27 cellular contexts compared by ENCODE assay signal in genomic region chr9:79989079-79989478, GRCh38.
"Had no signal": no experiment of that assay in that cellular context is flagged by ENCODE, and none has a peak within 500 bp of the region (broad histone marks: within the 10 kb centered on the region; RNA-seq: fewer than 3 reads in every experiment).

No MANE protein-coding gene starts in this region.

- H3K9me3 Mint-ChIP-seq: activated CD4-positive, alpha-beta T cell treated with anti-CD3 and anti-CD28 coated beads, Interleukin-2, amount 10 ng/mL, durations not matched to agents 7 days and 5 days; activated CD8-positive, alpha-beta T cell treated with anti-CD3 and anti-CD28 coated beads for 36 hours; activated naive CD8-positive, alpha-beta T cell treated with anti-CD3 and anti-CD28 coated beads, Interleukin-2, amount 50 U/mL, for 24 hours; activated T-helper 1 cell treated with anti-CD3 and anti-CD28 coated beads, Interleukin-12 subunit alpha, Interleukin-12 subunit beta, Interleukin-2, Interleukin-4 antibody, amounts not matched to agents 30 ng/mL and 10 ng/mL and 1 ng/mL, durations not matched to agents 14 hours and 24 hours and 36 hours; endodermal cell; immature natural killer cell; natural killer cell; stimulated activated effector memory CD8-positive, alpha-beta T cell treated with anti-CD3 and anti-CD28 coated beads, Interleukin-12 subunit alpha, Interleukin-12 subunit beta, amount 100 ng/mL, for 72 hours had no signal

- H3K36me3 Mint-ChIP-seq: activated CD8-positive, alpha-beta memory T cell treated with anti-CD3 and anti-CD28 coated beads, Interleukin-2, amount 10 ng/mL, durations not matched to agents 7 days and 5 days; immature natural killer cell; natural killer cell; stimulated activated effector memory CD8-positive, alpha-beta T cell treated with anti-CD3 and anti-CD28 coated beads, Interleukin-12 subunit alpha, Interleukin-12 subunit beta, amount 100 ng/mL, for 72 hours had no signal

- ATAC-seq: activated CD8-positive, alpha-beta memory T cell treated with anti-CD3 and anti-CD28 coated beads, Interleukin-2, amount 10 ng/mL, durations not matched to agents 7 days and 5 days; activated CD8-positive, alpha-beta T cell treated with anti-CD3 and anti-CD28 coated beads for 36 hours; activated naive CD8-positive, alpha-beta T cell treated with anti-CD3 and anti-CD28 coated beads, Interleukin-2, amount 50 U/mL, for 24 hours; gastroesophageal sphincter; natural killer cell; stimulated activated effector memory CD8-positive, alpha-beta T cell treated with anti-CD3 and anti-CD28 coated beads, Interleukin-12 subunit alpha, Interleukin-12 subunit beta, amount 100 ng/mL, for 72 hours had no signal

- H3K36me3 ChIP-seq: gastroesophageal sphincter, neutrophil, ovary, prostate gland, right atrium auricular region, stomach, suprapubic skin, tibial nerve had no signal

- H3K4me3 Mint-ChIP-seq: activated CD4-positive, alpha-beta T cell treated with anti-CD3 and anti-CD28 coated beads, Interleukin-2, amount 10 ng/mL, durations not matched to agents 7 days and 5 days; activated CD8-positive, alpha-beta memory T cell treated with anti-CD3 and anti-CD28 coated beads, Interleukin-2, amount 10 ng/mL, durations not matched to agents 7 days and 5 days; activated CD8-positive, alpha-beta T cell treated with anti-CD3 and anti-CD28 coated beads for 36 hours; activated naive CD8-positive, alpha-beta T cell treated with anti-CD3 and anti-CD28 coated beads, Interleukin-2, amount 50 U/mL, for 24 hours; activated T-helper 1 cell treated with anti-CD3 and anti-CD28 coated beads, Interleukin-12 subunit alpha, Interleukin-12 subunit beta, Interleukin-2, Interleukin-4 antibody, amounts not matched to agents 30 ng/mL and 10 ng/mL and 1 ng/mL, durations not matched to agents 14 hours and 24 hours and 36 hours; endodermal cell; immature natural killer cell; memory B cell; natural killer cell; stimulated activated effector memory CD8-positive, alpha-beta T cell treated with anti-CD3 and anti-CD28 coated beads, Interleukin-12 subunit alpha, Interleukin-12 subunit beta, amount 100 ng/mL, for 72 hours had no signal

- H3K4me1 Mint-ChIP-seq: activated CD4-positive, alpha-beta T cell treated with anti-CD3 and anti-CD28 coated beads, Interleukin-2, amount 10 ng/mL, durations not matched to agents 7 days and 5 days; activated CD8-positive, alpha-beta memory T cell treated with anti-CD3 and anti-CD28 coated beads, Interleukin-2, amount 10 ng/mL, durations not matched to agents 7 days and 5 days; activated naive CD8-positive, alpha-beta T cell treated with anti-CD3 and anti-CD28 coated beads, Interleukin-2, amount 50 U/mL, for 24 hours; immature natural killer cell; natural killer cell; stimulated activated effector memory CD8-positive, alpha-beta T cell treated with anti-CD3 and anti-CD28 coated beads, Interleukin-12 subunit alpha, Interleukin-12 subunit beta, amount 100 ng/mL, for 72 hours had no signal

- H3K4me3 ChIP-seq: coronary artery, gastroesophageal sphincter, ovary, prostate gland, right atrium auricular region, skin epidermis, stomach, suprapubic skin, tibial nerve had no signal

- H3K4me1 ChIP-seq: prostate gland had no signal

- H3K27me3 ChIP-seq: gastroesophageal sphincter, neutrophil, ovary, right atrium auricular region, stomach, suprapubic skin, tibial nerve had no signal

- H3K27me3 Mint-ChIP-seq: activated CD4-positive, alpha-beta T cell treated with anti-CD3 and anti-CD28 coated beads, Interleukin-2, amount 10 ng/mL, durations not matched to agents 7 days and 5 days; activated CD8-positive, alpha-beta memory T cell treated with anti-CD3 and anti-CD28 coated beads, Interleukin-2, amount 10 ng/mL, durations not matched to agents 7 days and 5 days; activated CD8-positive, alpha-beta T cell treated with anti-CD3 and anti-CD28 coated beads for 36 hours; activated naive CD8-positive, alpha-beta T cell treated with anti-CD3 and anti-CD28 coated beads, Interleukin-2, amount 50 U/mL, for 24 hours; memory B cell had no signal

- H3K9me3 ChIP-seq: gastroesophageal sphincter, neutrophil, ovary, prostate gland, right atrium auricular region, stomach, suprapubic skin, tibial nerve had no signal

- DNase-seq: activated CD4-positive, alpha-beta T cell treated with anti-CD3 and anti-CD28 coated beads, Interleukin-2, amount 10 ng/mL, durations not matched to agents 7 days and 5 days; activated CD4-positive, CD25-positive, alpha-beta regulatory T cell treated with anti-CD3 and anti-CD28 coated beads, Interleukin-2, amount 50 U/mL, for 72 hours; activated CD8-positive, alpha-beta memory T cell treated with anti-CD3 and anti-CD28 coated beads, Interleukin-2, amount 10 ng/mL, durations not matched to agents 7 days and 5 days; activated CD8-positive, alpha-beta T cell treated with anti-CD3 and anti-CD28 coated beads for 36 hours; activated gamma-delta T cell; activated naive CD4-positive, alpha-beta T cell treated with anti-CD3 and anti-CD28 coated beads, Interleukin-2, amount 50 U/mL, for 16 hours; activated naive CD8-positive, alpha-beta T cell treated with anti-CD3 and anti-CD28 coated beads, Interleukin-2, amount 50 U/mL, for 24 hours; activated T-cell treated with anti-CD3 and anti-CD28 coated beads for 4 hours; cerebellar nuclear complex; endodermal cell; immature natural killer cell; natural killer cell; ovary; stimulated activated CD4-positive, alpha-beta T cell treated with anti-CD3 and anti-CD28 coated beads, Interleukin-2, amount 100 ng/mL, for 24 hours; stomach; T-helper 2 cell had no signal

- H3K27ac Mint-ChIP-seq: activated CD4-positive, alpha-beta T cell treated with anti-CD3 and anti-CD28 coated beads, Interleukin-2, amount 10 ng/mL, durations not matched to agents 7 days and 5 days; activated CD8-positive, alpha-beta memory T cell treated with anti-CD3 and anti-CD28 coated beads, Interleukin-2, amount 10 ng/mL, durations not matched to agents 7 days and 5 days; activated CD8-positive, alpha-beta T cell treated with anti-CD3 and anti-CD28 coated beads for 36 hours; activated naive CD8-positive, alpha-beta T cell treated with anti-CD3 and anti-CD28 coated beads, Interleukin-2, amount 50 U/mL, for 24 hours; activated T-helper 1 cell treated with anti-CD3 and anti-CD28 coated beads, Interleukin-12 subunit alpha, Interleukin-12 subunit beta, Interleukin-2, Interleukin-4 antibody, amounts not matched to agents 30 ng/mL and 10 ng/mL and 1 ng/mL, durations not matched to agents 14 hours and 24 hours and 36 hours; endodermal cell; immature natural killer cell; memory B cell; natural killer cell; stimulated activated effector memory CD8-positive, alpha-beta T cell treated with anti-CD3 and anti-CD28 coated beads, Interleukin-12 subunit alpha, Interleukin-12 subunit beta, amount 100 ng/mL, for 72 hours had no signal

- H3K27ac ChIP-seq: coronary artery, gastroesophageal sphincter, neutrophil, ovary, prostate gland, right atrium auricular region, skin epidermis, suprapubic skin, tibial nerve had no signal
